In genomic region chr1:2025491-2025981, GRCh38 we compare ENCODE assay signal across 12 cellular contexts. TPM values are rescaled to one million over a fixed set of nuclear protein-coding genes. Genes with fewer than 3 reads are reported as not detected.
A peak's percentile ranks its signal among the peaks of the same experiment; 100 is the strongest.
DNase-seq lines count a peak whose midpoint lies in the region; ATAC-seq and TF ChIP-seq lines count a peak whose summit lies in the region.
"Had no signal": no experiment of that assay in that cellular context is flagged by ENCODE, and none has a peak within 500 bp of the region (broad histone marks: within the 10 kb centered on the region; RNA-seq: fewer than 3 reads in every experiment).

No MANE protein-coding gene starts in this region.

- TF ChIP-seq CTCF in NB4 (IDR thresholded peaks at IDR 0.05; ENCODE audit: low read depth, low read length) (no peak), esophagus muscularis mucosa (IDR thresholded peaks at IDR 0.05) (no peak), psoas muscle (IDR thresholded peaks at IDR 0.05) (no peak)

- H3K27me3 Mint-ChIP-seq in activated CD4-positive, alpha-beta T cell treated with anti-CD3 and anti-CD28 coated beads for 36 hours, result peaks cover 22% of the 10 kb centered on the region

- H3K27ac ChIP-seq in esophagus muscularis mucosa (replicated peaks in 1 of 4) (peak overlapping the region in 3 of 4 donors; percentile 13 to 42 (median 21)), psoas muscle (peak overlapping the region; percentile 11)
- H3K27ac ChIP-seq: colonic mucosa had no signal

- POLR2A ChIA-PET in activated CD4-positive, alpha-beta T cell treated with anti-CD3 and anti-CD28 coated beads for 36 hours (lab: Charles Lee), result no interaction called here

- H3K36me3 ChIP-seq in esophagus muscularis mucosa, result no peaks in the 10 kb centered on the region
- H3K36me3 ChIP-seq in psoas muscle (ENCODE audit: insufficient read depth in 1 of 2, low read depth in 1 of 2), result no peaks in the 10 kb centered on the region
- H3K36me3 ChIP-seq: colonic mucosa had no signal

- no peaks in the 10 kb centered on the region for H3K9me3 ChIP-seq in esophagus muscularis mucosa
- no peaks in the 10 kb centered on the region for H3K9me3 ChIP-seq in psoas muscle
- H3K9me3 ChIP-seq: colonic mucosa had no signal

- CTCF ChIA-PET in activated CD4-positive, alpha-beta T cell treated with anti-CD3 and anti-CD28 coated beads for 36 hours (lab: Charles Lee), result interaction anchor here (0.9 to 1.3 kb wide), 2 partner anchors 19 to 230 kb away, joined by 3 read pairs; no protein-coding TSS in a partner anchor

- peaks cover 7 to 14% (median 11%) of the 10 kb centered on the region in 4 donors for H3K4me1 ChIP-seq in esophagus muscularis mucosa
- peaks cover 4% of the 10 kb centered on the region for H3K4me1 ChIP-seq in psoas muscle
- H3K4me1 ChIP-seq: colonic mucosa had no signal

- ATAC-seq in activated CD4-positive, alpha-beta T cell treated with anti-CD3 and anti-CD28 coated beads for 36 hours, result peak; percentile 33
- peak; percentile 57 to 92 (median 80) for ATAC-seq in psoas muscle
- ATAC-seq in GM21619 (IDR thresholded peaks at IDR 0.05; ENCODE audit: unreplicated experiment), result no peak
- no peak for ATAC-seq in GM18870 (IDR thresholded peaks at IDR 0.05; ENCODE audit: unreplicated experiment)
- ATAC-seq: HCT116 had no signal

- H3K4me3 ChIP-seq in NB4 (ENCODE audit: low read depth, low read length) (no peak overlapping the region), esophagus muscularis mucosa (peak overlapping the region in 2 of 4 donors; percentile 7 to 16), psoas muscle (peak overlapping the region; percentile 49)
- H3K4me3 ChIP-seq: colonic mucosa had no signal

- no peak for TF ChIP-seq POLR2A in NB4 (IDR thresholded peaks at IDR 0.05; ENCODE audit: extremely low read depth, insufficient read length)
- TF ChIP-seq POLR2A in esophagus muscularis mucosa (IDR thresholded peaks at IDR 0.05; ENCODE audit: low read depth), result no peak

- H3K36me3 Mint-ChIP-seq in activated CD4-positive, alpha-beta T cell treated with anti-CD3 and anti-CD28 coated beads for 36 hours (ENCODE audit: low read depth), result no peaks in the 10 kb centered on the region

- DNase-seq in activated CD4-positive, alpha-beta T cell treated with anti-CD3 and anti-CD28 coated beads for 36 hours, result peak; percentile 40
- DNase-seq in activated CD4-positive, alpha-beta T cell treated with anti-CD3 and anti-CD28 coated beads, Interleukin-2, amount 50 U/mL, for 48 hours, result no peak
- DNase-seq in NB4 (ENCODE audit: low read depth), result peak; percentile 85
- DNase-seq in esophagus muscularis mucosa (ENCODE audit: extremely low spot score), result no peak
- peak; percentile 44 to 76 for DNase-seq in psoas muscle
- no peak for DNase-seq in T-helper 9 cell
- DNase-seq: colonic mucosa, DMS79 treated with DMSO at 0.1 percent for 48 hours had no signal

- H3K27ac Mint-ChIP-seq in activated CD4-positive, alpha-beta T cell treated with anti-CD3 and anti-CD28 coated beads for 36 hours, result no peak overlapping the region

- TF ChIP-seq EP300 in esophagus muscularis mucosa (IDR thresholded peaks at IDR 0.05), result no peak

- H3K4me1 Mint-ChIP-seq in activated CD4-positive, alpha-beta T cell treated with anti-CD3 and anti-CD28 coated beads for 36 hours, result peaks cover 3% of the 10 kb centered on the region

- intact Hi-C loops in activated CD4-positive, alpha-beta T cell treated with anti-CD3 and anti-CD28 coated beads for 36 hours (cut with DNase I, micrococcal nuclease), result no loop called here
- intact Hi-C loops in esophagus muscularis mucosa (cut with DNase I) (no loop called here), psoas muscle (cut with DNase I) (no loop called here)

- no peak overlapping the region for H3K4me3 Mint-ChIP-seq in activated CD4-positive, alpha-beta T cell treated with anti-CD3 and anti-CD28 coated beads for 36 hours

- H3K27me3 ChIP-seq in esophagus muscularis mucosa (peaks cover 0 to 69% (median 18%) of the 10 kb centered on the region in 4 donors), psoas muscle (ENCODE audit: insufficient read depth in 3 of 3, low read length in 2 of 3) (peaks cover 0 to 35% (median 15%) of the 10 kb centered on the region in 3 donors)

- H3K9me3 Mint-ChIP-seq in activated CD4-positive, alpha-beta T cell treated with anti-CD3 and anti-CD28 coated beads for 36 hours (ENCODE audit: low read depth), result no peaks in the 10 kb centered on the region

- WGBS in esophagus muscularis mucosa, result 57% methylated on average over 15 of the region's 39 CpGs
- 5 to 11% (median 8%) methylated on average over 39 of the region's 39 CpGs for WGBS in psoas muscle, 3 donors

RNA-seq across cellular contexts. Expression of gene GABRD, which starts 6.4 kb away (rescaled TPM):
- total RNA-seq in activated CD4-positive, alpha-beta T cell treated with anti-CD3 and anti-CD28 coated beads for 36 hours, result not detected
- total RNA-seq in esophagus muscularis mucosa (not detected), psoas muscle (under 1 TPM in 2 of 4 donors, not detected in 2; 0.24 to 0.47 TPM)
- polyA plus RNA-seq in psoas muscle, result under 1 TPM in 2 of 3 donors, not detected in 1; 0.05 to 0.66 TPM
- total RNA-seq: T-helper 2 cell treated with Interferon-gamma antibody and Interleukin-4, amounts not matched to agents 100 ng/mL and 5 ng/mL, for 36 hours had no signal

RNA-seq across cellular contexts. Expression of gene CFAP74, which starts 21.9 kb away (rescaled TPM):
- total RNA-seq in activated CD4-positive, alpha-beta T cell treated with anti-CD3 and anti-CD28 coated beads for 36 hours, result under 1 TPM in 1 of 2 experiments, not detected in 1; 0.25 TPM
- total RNA-seq in esophagus muscularis mucosa (not detected), psoas muscle (not detected)
- polyA plus RNA-seq in psoas muscle, result under 1 TPM in 2 of 3 donors, not detected in 1; 0.01 to 0.05 TPM
- total RNA-seq: T-helper 2 cell treated with Interferon-gamma antibody and Interleukin-4, amounts not matched to agents 100 ng/mL and 5 ng/mL, for 36 hours had no signal

RNA-seq across cellular contexts. Expression of gene PRKCZ, which starts 24.7 kb away (rescaled TPM):
- total RNA-seq in activated CD4-positive, alpha-beta T cell treated with anti-CD3 and anti-CD28 coated beads for 36 hours, result 10 to 100 TPM in 1 of 2 experiments, 1 to 10 TPM in 1; 9.8 to 10.9 TPM
- total RNA-seq in esophagus muscularis mucosa, result 1 to 10 TPM; 3.1 to 5.4 (median 4.7) TPM
- total RNA-seq in psoas muscle, result 1 to 10 TPM in 1 of 4 donors, under 1 TPM in 2, not detected in 1; 0.44 to 2.3 (median 0.53) TPM
- under 1 TPM; 0.07 to 0.40 (median 0.17) TPM for polyA plus RNA-seq in psoas muscle

Comparison
In these comparisons a context has a peak if more than half of its experiments do, and no peak if none do; other contexts are left out.
1. DNase-seq: peak in activated CD4-positive, alpha-beta T cell treated with anti-CD3 and anti-CD28 coated beads for 36 hours (single experiment), NB4 (single experiment) and psoas muscle (2 of 2); none in activated CD4-positive, alpha-beta T cell treated with anti-CD3 and anti-CD28 coated beads, Interleukin-2, amount 50 U/mL, for 48 hours (0 of 2), esophagus muscularis mucosa (single experiment) and T-helper 9 cell (single experiment).
2. ATAC-seq: peak in activated CD4-positive, alpha-beta T cell treated with anti-CD3 and anti-CD28 coated beads for 36 hours (single experiment) and psoas muscle (4 of 4); none in GM21619 (single experiment) and GM18870 (single experiment).